In genomic region chr11:80346660-80347059, GRCh38 we compare ENCODE assay signal across 16 cellular contexts.
"Had no signal": no experiment of that assay in that cellular context is flagged by ENCODE, and none has a peak within 500 bp of the region (broad histone marks: within the 10 kb centered on the region; RNA-seq: fewer than 3 reads in every experiment).

No MANE protein-coding gene starts in this region.

- H3K4me1 ChIP-seq: esophagus squamous epithelium, foreskin keratinocyte, left lung, lower lobe of right lung, parathyroid adenoma, psoas muscle, stomach had no signal

- H3K36me3 ChIP-seq: esophagus squamous epithelium, left lung, lower lobe of right lung, stomach, thoracic aorta, transverse colon had no signal

- H2AFZ ChIP-seq: parathyroid adenoma had no signal

- H3K79me2 ChIP-seq: parathyroid adenoma had no signal

- H3K9me3 ChIP-seq: esophagus squamous epithelium, left lung, lower lobe of right lung, psoas muscle, stomach, thoracic aorta, transverse colon had no signal

- H3K27me3 ChIP-seq: esophagus squamous epithelium, foreskin keratinocyte, left lung, stomach, transverse colon had no signal

- DNase-seq: effector memory CD8-positive, alpha-beta T cell; esophagus squamous epithelium; foreskin keratinocyte; head of caudate nucleus; hippocampal formation; left lung; lower lobe of right lung; psoas muscle; stimulated activated CD4-positive, alpha-beta T cell treated with anti-CD3 and anti-CD28 coated beads, Interleukin-2, amount 100 ng/mL, for 24 hours; stimulated activated naive CD4-positive, alpha-beta T cell; stomach; substantia nigra; transverse colon had no signal

- H3K9ac ChIP-seq: parathyroid adenoma had no signal

- H3K4me3 ChIP-seq: esophagus squamous epithelium, left lung, lower lobe of right lung, psoas muscle, stomach, thoracic aorta, transverse colon had no signal

- H3K27ac ChIP-seq: epithelial cell of prostate, esophagus squamous epithelium, foreskin keratinocyte, left lung, lower lobe of right lung, parathyroid adenoma, psoas muscle, stomach, thoracic aorta, transverse colon had no signal
